ENCODE assay signal across 20 cellular contexts in the genomic region with DNA sequence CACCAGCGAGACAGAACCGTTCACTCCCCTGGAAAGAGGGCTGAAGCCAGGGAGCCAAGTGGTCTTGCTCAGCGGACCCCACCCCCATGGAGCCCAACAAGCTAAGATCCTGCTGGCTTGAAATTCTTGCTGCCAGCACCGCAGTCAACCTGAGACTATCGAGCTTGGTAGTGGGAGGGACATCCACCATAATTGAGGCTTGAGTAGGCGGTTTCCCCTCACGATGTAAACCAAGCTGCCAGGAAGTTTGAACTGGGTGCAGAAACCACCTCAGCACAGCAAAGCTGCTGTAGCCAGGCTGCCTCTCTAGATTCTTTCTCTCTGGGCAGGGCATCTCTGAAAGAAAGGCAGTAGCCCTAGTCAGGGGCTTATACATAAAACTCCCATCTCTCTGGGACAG.
DNase-seq lines count a peak whose midpoint lies in the region; ATAC-seq and TF ChIP-seq lines count a peak whose summit lies in the region.
"Had no signal": no experiment of that assay in that cellular context is flagged by ENCODE, and none has a peak within 500 bp of the region (broad histone marks: within the 10 kb centered on the region; RNA-seq: fewer than 3 reads in every experiment).

No MANE protein-coding gene starts in this region.

- no peaks in the 10 kb centered on the region for H3K27me3 ChIP-seq in DND-41 (ENCODE audit: insufficient read depth, low read length, poor library complexity)
- H3K27me3 ChIP-seq: BLaER1, breast epithelium had no signal

- peaks cover 5% of the 10 kb centered on the region for H3K9me3 ChIP-seq in DND-41 (ENCODE audit: insufficient read depth, low read length, severe bottlenecking)
- H3K9me3 ChIP-seq: breast epithelium, left ventricle myocardium inferior, thoracic aorta had no signal

- peaks cover 11% of the 10 kb centered on the region for H3K9me3 Mint-ChIP-seq in activated CD8-positive, alpha-beta memory T cell treated with anti-CD3 and anti-CD28 coated beads, Interleukin-2, amount 10 ng/mL, durations not matched to agents 7 days and 5 days (ENCODE audit: low read depth)
- H3K9me3 Mint-ChIP-seq in activated naive CD4-positive, alpha-beta T cell treated with anti-CD3 and anti-CD28 coated beads, Interleukin-2, amount 10 ng/mL, durations not matched to agents 7 days and 5 days, result peaks cover 14% of the 10 kb centered on the region
- H3K9me3 Mint-ChIP-seq in natural killer cell treated with Interleukin-12 subunit alpha and Interleukin-12 subunit beta and Interleukin-15 and Interleukin-18, amount 100 ng/mL, for 72 hours, result peaks cover 17% of the 10 kb centered on the region

- H3K27me3 Mint-ChIP-seq in activated CD8-positive, alpha-beta memory T cell treated with anti-CD3 and anti-CD28 coated beads, Interleukin-2, amount 10 ng/mL, durations not matched to agents 7 days and 5 days, result no peaks in the 10 kb centered on the region
- no peaks in the 10 kb centered on the region for H3K27me3 Mint-ChIP-seq in activated naive CD4-positive, alpha-beta T cell treated with anti-CD3 and anti-CD28 coated beads, Interleukin-2, amount 10 ng/mL, durations not matched to agents 7 days and 5 days
- H3K27me3 Mint-ChIP-seq in natural killer cell treated with Interleukin-12 subunit alpha and Interleukin-12 subunit beta and Interleukin-15 and Interleukin-18, amount 100 ng/mL, for 72 hours, result no peaks in the 10 kb centered on the region

- H3K4me1 Mint-ChIP-seq in activated CD8-positive, alpha-beta memory T cell treated with anti-CD3 and anti-CD28 coated beads, Interleukin-2, amount 10 ng/mL, durations not matched to agents 7 days and 5 days, result peaks cover 67% of the 10 kb centered on the region
- peaks cover 52% of the 10 kb centered on the region for H3K4me1 Mint-ChIP-seq in activated naive CD4-positive, alpha-beta T cell treated with anti-CD3 and anti-CD28 coated beads, Interleukin-2, amount 10 ng/mL, durations not matched to agents 7 days and 5 days
- H3K4me1 Mint-ChIP-seq in natural killer cell treated with Interleukin-12 subunit alpha and Interleukin-12 subunit beta and Interleukin-15 and Interleukin-18, amount 100 ng/mL, for 72 hours (ENCODE audit: low read depth in 2 of 2), result peaks cover 66 to 71% of the 10 kb centered on the region in 2 donors

- CTCF ChIA-PET in activated CD8-positive, alpha-beta memory T cell treated with anti-CD3 and anti-CD28 coated beads, Interleukin-2, amount 10 ng/mL, durations not matched to agents 7 days and 5 days (lab: Charles Lee), result interaction anchor here (0.9 to 1.0 kb wide), 2 partner anchors 9 to 10 kb away, joined by 3 to 4 read pairs; no protein-coding TSS in a partner anchor
- CTCF ChIA-PET in activated naive CD4-positive, alpha-beta T cell treated with anti-CD3 and anti-CD28 coated beads, Interleukin-2, amount 10 ng/mL, durations not matched to agents 7 days and 5 days (lab: Charles Lee), result no interaction called here

- no peak overlapping the region for H3K9ac ChIP-seq in DND-41 (ENCODE audit: low read depth, low read length)
- H3K9ac ChIP-seq: BLaER1 had no signal

- H4K20me1 ChIP-seq in DND-41 (ENCODE audit: insufficient read depth, low read length), result peaks cover 10% of the 10 kb centered on the region; the same call in 1 of the 2 replicates

- no peak for TF ChIP-seq CTCF in DND-41 (IDR thresholded peaks at IDR 0.05; ENCODE audit: borderline replicate concordance, extremely low read depth, low read length, poor library complexity, severe bottlenecking)

- no peak overlapping the region for H2AFZ ChIP-seq in DND-41 (ENCODE audit: low read depth, low read length)

- H3K36me3 ChIP-seq in DND-41 (ENCODE audit: insufficient read depth, low read length), result peaks cover 70% of the 10 kb centered on the region
- H3K36me3 ChIP-seq: breast epithelium had no signal

- no peak overlapping the region for H3K4me3 ChIP-seq in DND-41 (ENCODE audit: low read depth in 1 of 2, low read length in 2 of 2)
- H3K4me3 ChIP-seq: BLaER1, breast epithelium, left ventricle myocardium inferior, SK-N-MC, skin epidermis, thoracic aorta had no signal

- H3K79me2 ChIP-seq in DND-41 (ENCODE audit: insufficient read depth, low read length), result peaks cover 87% of the 10 kb centered on the region

- peak; percentile 72 for DNase-seq in activated CD8-positive, alpha-beta memory T cell treated with anti-CD3 and anti-CD28 coated beads, Interleukin-2, amount 10 ng/mL, durations not matched to agents 7 days and 5 days
- DNase-seq in activated CD8-positive, alpha-beta memory T cell treated with anti-CD3 and anti-CD28 coated beads, Interleukin-2, amount 50 U/mL, for 4 hours, result no peak
- DNase-seq in DND-41 (no peak), hepatic stellate cell (ENCODE audit: low spot score) (no peak), NK-92 (lab: John Stamatoyannopoulos, UW; ENCODE audit: unreplicated experiment) (no peak)
- no peak for DNase-seq in activated naive CD4-positive, alpha-beta T cell treated with anti-CD3 and anti-CD28 coated beads, Interleukin-2, amount 10 ng/mL, durations not matched to agents 7 days and 5 days
- DNase-seq in natural killer cell treated with Interleukin-12 subunit alpha and Interleukin-12 subunit beta and Interleukin-15 and Interleukin-18, amount 100 ng/mL, for 72 hours (ENCODE audit: low spot score), result peak; percentile 86
- DNase-seq: activated CD4-positive, CD25-positive, alpha-beta regulatory T cell; cortex of kidney; left ventricle myocardium inferior; NCI-H1105 treated with DMSO at 0.1 percent for 48 hours; NCI-H510A treated with DMSO at 0.1 percent for 48 hours; T-helper 9 cell had no signal

- H3K27ac Mint-ChIP-seq in activated CD8-positive, alpha-beta memory T cell treated with anti-CD3 and anti-CD28 coated beads, Interleukin-2, amount 10 ng/mL, durations not matched to agents 7 days and 5 days, result peak overlapping the region; percentile 58
- H3K27ac Mint-ChIP-seq in activated naive CD4-positive, alpha-beta T cell treated with anti-CD3 and anti-CD28 coated beads, Interleukin-2, amount 10 ng/mL, durations not matched to agents 7 days and 5 days, result peak overlapping the region; percentile 19
- peak overlapping the region; percentile 88 to 91 for H3K27ac Mint-ChIP-seq in natural killer cell treated with Interleukin-12 subunit alpha and Interleukin-12 subunit beta and Interleukin-15 and Interleukin-18, amount 100 ng/mL, for 72 hours

- H3K4me2 ChIP-seq in DND-41 (ENCODE audit: insufficient read depth, low read length), result no peak overlapping the region
- H3K4me2 ChIP-seq: BLaER1 had no signal

- no peaks in the 10 kb centered on the region for H3K4me1 ChIP-seq in DND-41 (ENCODE audit: insufficient read depth, low read length)
- H3K4me1 ChIP-seq: BLaER1, breast epithelium had no signal

- no peak overlapping the region for H3K4me3 Mint-ChIP-seq in activated CD8-positive, alpha-beta memory T cell treated with anti-CD3 and anti-CD28 coated beads, Interleukin-2, amount 10 ng/mL, durations not matched to agents 7 days and 5 days
- no peak overlapping the region for H3K4me3 Mint-ChIP-seq in activated naive CD4-positive, alpha-beta T cell treated with anti-CD3 and anti-CD28 coated beads, Interleukin-2, amount 10 ng/mL, durations not matched to agents 7 days and 5 days
- H3K4me3 Mint-ChIP-seq in natural killer cell treated with Interleukin-12 subunit alpha and Interleukin-12 subunit beta and Interleukin-15 and Interleukin-18, amount 100 ng/mL, for 72 hours, result peak overlapping the region; percentile 75

- peaks cover 88% of the 10 kb centered on the region for H3K36me3 Mint-ChIP-seq in activated CD8-positive, alpha-beta memory T cell treated with anti-CD3 and anti-CD28 coated beads, Interleukin-2, amount 10 ng/mL, durations not matched to agents 7 days and 5 days
- peaks cover 92% of the 10 kb centered on the region for H3K36me3 Mint-ChIP-seq in activated naive CD4-positive, alpha-beta T cell treated with anti-CD3 and anti-CD28 coated beads, Interleukin-2, amount 10 ng/mL, durations not matched to agents 7 days and 5 days
- peaks cover 59% of the 10 kb centered on the region for H3K36me3 Mint-ChIP-seq in natural killer cell treated with Interleukin-12 subunit alpha and Interleukin-12 subunit beta and Interleukin-15 and Interleukin-18, amount 100 ng/mL, for 72 hours

- H3K27ac ChIP-seq in DND-41 (ENCODE audit: low read length), result no peak overlapping the region
- H3K27ac ChIP-seq: BLaER1, breast epithelium, left ventricle myocardium inferior, SK-N-MC, skin epidermis, thoracic aorta had no signal

- ATAC-seq in activated CD8-positive, alpha-beta memory T cell treated with anti-CD3 and anti-CD28 coated beads, Interleukin-2, amount 10 ng/mL, durations not matched to agents 7 days and 5 days, result peak; percentile 91
- ATAC-seq in DND-41 (ENCODE audit: insufficient read depth, low read depth) (0 out of 3 replicates have a peak, but pooled peaks have one; percentile 14), HG03442 (IDR thresholded peaks at IDR 0.05; ENCODE audit: unreplicated experiment) (no peak)
- peak; percentile 97 to 98 for ATAC-seq in natural killer cell treated with Interleukin-12 subunit alpha and Interleukin-12 subunit beta and Interleukin-15 and Interleukin-18, amount 100 ng/mL, for 72 hours
- ATAC-seq: HepG2 had no signal

Comparison
In these comparisons a context has a peak if more than half of its experiments do, and no peak if none do; other contexts are left out.
1. DNase-seq: peak in activated CD8-positive, alpha-beta memory T cell treated with anti-CD3 and anti-CD28 coated beads, Interleukin-2, amount 10 ng/mL, durations not matched to agents 7 days and 5 days (single experiment) and natural killer cell treated with Interleukin-12 subunit alpha and Interleukin-12 subunit beta and Interleukin-15 and Interleukin-18, amount 100 ng/mL, for 72 hours (single experiment); none in activated CD8-positive, alpha-beta memory T cell treated with anti-CD3 and anti-CD28 coated beads, Interleukin-2, amount 50 U/mL, for 4 hours (single experiment), DND-41 (single experiment), activated naive CD4-positive, alpha-beta T cell treated with anti-CD3 and anti-CD28 coated beads, Interleukin-2, amount 10 ng/mL, durations not matched to agents 7 days and 5 days (single experiment), hepatic stellate cell (single experiment) and NK-92 (single experiment).
2. H3K27ac Mint-ChIP-seq: peak in every context shown above with its lines; median percentile 90 in natural killer cell treated with Interleukin-12 subunit alpha and Interleukin-12 subunit beta and Interleukin-15 and Interleukin-18, amount 100 ng/mL, for 72 hours; 58 in activated CD8-positive, alpha-beta memory T cell treated with anti-CD3 and anti-CD28 coated beads, Interleukin-2, amount 10 ng/mL, durations not matched to agents 7 days and 5 days; 19 in activated naive CD4-positive, alpha-beta T cell treated with anti-CD3 and anti-CD28 coated beads, Interleukin-2, amount 10 ng/mL, durations not matched to agents 7 days and 5 days.